6 cellular contexts compared by ENCODE assay signal in the genomic region with DNA sequence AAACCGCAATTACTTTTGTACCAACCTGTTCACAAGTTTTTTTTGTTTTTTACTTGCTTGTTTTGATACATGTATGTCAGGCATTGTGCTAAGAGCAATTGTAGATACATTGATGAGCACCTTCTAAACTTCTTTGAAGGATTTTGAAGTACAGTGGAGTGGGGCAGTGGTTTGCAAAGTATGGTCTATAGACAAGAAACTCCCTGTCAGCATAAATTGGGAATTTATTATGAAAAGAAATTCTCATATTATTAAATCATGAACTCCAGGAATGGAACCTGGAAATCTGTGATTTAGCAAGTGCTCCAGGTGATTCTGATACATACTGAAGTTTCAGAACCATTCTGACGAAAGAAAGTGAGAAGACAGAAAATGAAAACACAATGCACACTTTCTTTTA.
"Had no signal": no experiment of that assay in that cellular context is flagged by ENCODE, and none has a peak within 500 bp of the region (broad histone marks: within the 10 kb centered on the region; RNA-seq: fewer than 3 reads in every experiment).

No MANE protein-coding gene starts in this region.

- FAIRE-seq: HTR-8/SVneo had no signal

- DNase-seq: Karpas-422, KBM-7, KG1 had no signal

- H3K4me2 ChIP-seq: KMS-11 had no signal

- H3K9ac ChIP-seq: KMS-11 had no signal

- H3K27ac ChIP-seq: HL-60, KMS-11 had no signal
